ENCODE assay signal across 23 cellular contexts in the genomic region with DNA sequence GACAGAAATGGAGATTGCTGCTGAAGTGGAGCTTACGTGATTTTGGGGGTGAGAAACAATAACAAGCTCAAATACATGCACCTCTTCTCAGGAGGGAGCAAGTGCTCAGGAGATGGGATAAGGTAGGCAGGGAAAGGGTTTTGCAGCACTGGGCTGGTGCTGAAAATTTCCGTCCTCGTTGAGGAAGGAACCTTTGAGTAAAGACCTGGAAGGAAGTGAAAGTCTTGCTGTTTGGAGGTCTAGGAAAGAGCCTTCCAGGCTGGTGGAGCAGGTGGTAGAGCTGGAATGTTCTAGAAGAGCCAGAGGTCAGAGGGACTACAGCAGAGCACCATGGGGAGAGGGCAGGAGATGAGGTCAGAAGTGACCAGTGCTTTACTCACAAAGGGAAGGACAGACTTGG. TPM values are rescaled to one million over a fixed set of nuclear protein-coding genes. Genes with fewer than 3 reads are reported as not detected.
DNase-seq lines count a peak whose midpoint lies in the region; ATAC-seq, FAIRE-seq and TF ChIP-seq lines count a peak whose summit lies in the region.
"Had no signal": no experiment of that assay in that cellular context is flagged by ENCODE, and none has a peak within 500 bp of the region (broad histone marks: within the 10 kb centered on the region; RNA-seq: fewer than 3 reads in every experiment).

No MANE protein-coding gene starts in this region.

- peaks cover 22% of the 10 kb centered on the region for H3K4me1 Mint-ChIP-seq in nephron progenitor cell

- FAIRE-seq in H54 (lab: Jason Lieb, UNC), result no peak
- FAIRE-seq: GM19239 had no signal

- peak; percentile 47 for DNase-seq in right atrium auricular region (ENCODE audit: low spot score)
- no peak for DNase-seq in heart left ventricle
- peak; percentile 14 for DNase-seq in RWPE2 (ENCODE audit: low spot score)
- DNase-seq in left lobe of liver (ENCODE audit: low spot score), result peak; percentile 30
- peak; percentile 12 for DNase-seq in ureter (ENCODE audit: low spot score)
- no peak for DNase-seq in nephron progenitor cell
- no peak for DNase-seq in H54 (ENCODE audit: insufficient read length, low spot score)
- DNase-seq: activated CD4-positive, alpha-beta T cell treated with anti-CD3 and anti-CD28 coated beads for 48 hours; activated effector memory CD4-positive, alpha-beta T cell treated with Interleukin-2 at 50 U/mL for 16 hours; activated naive CD8-positive, alpha-beta T cell treated with anti-CD3 and anti-CD28 coated beads, Interleukin-2, amount 10 ng/mL, durations not matched to agents 7 days and 5 days; C1 segment of cervical spinal cord; Calu3; kidney glomerular epithelial cell; mammary epithelial cell; NCI-H1417 treated with DMSO at 0.1 percent for 48 hours; NCI-H446 treated with DMSO at 0.1 percent for 48 hours; occipital lobe had no signal

- H3K27ac ChIP-seq in right atrium auricular region (no peak overlapping the region), heart left ventricle (peak overlapping the region in 1 of 12 donors; percentile 49), RWPE2 (ENCODE audit: poor library complexity, severe bottlenecking) (no peak overlapping the region)
- H3K27ac ChIP-seq: testis had no signal

- H3K27me3 ChIP-seq in right atrium auricular region (no peaks in the 10 kb centered on the region), heart left ventricle (no peaks in the 10 kb centered on the region), RWPE2 (ENCODE audit: insufficient read depth, poor library complexity, severe bottlenecking) (no peaks in the 10 kb centered on the region)
- H3K27me3 ChIP-seq: testis had no signal

- H3K4me3 ChIP-seq in right atrium auricular region (no peak overlapping the region), heart left ventricle (no peak overlapping the region), RWPE2 (ENCODE audit: severe bottlenecking) (no peak overlapping the region)
- H3K4me3 ChIP-seq: smooth muscle cell, testis had no signal

- no peaks in the 10 kb centered on the region for H3K36me3 Mint-ChIP-seq in nephron progenitor cell (ENCODE audit: low read depth)
- H3K36me3 Mint-ChIP-seq: stimulated activated effector memory CD8-positive, alpha-beta T cell treated with anti-CD3 and anti-CD28 coated beads, Interleukin-12 subunit alpha, Interleukin-12 subunit beta, amount 100 ng/mL, for 72 hours had no signal

- H3K27me3 Mint-ChIP-seq in nephron progenitor cell (ENCODE audit: low read depth, poor library complexity), result peaks cover 7% of the 10 kb centered on the region

- H3K9me3 Mint-ChIP-seq in nephron progenitor cell, result peaks cover 4% of the 10 kb centered on the region
- H3K9me3 Mint-ChIP-seq: central memory CD8-positive, alpha-beta T cell; stimulated activated effector memory CD8-positive, alpha-beta T cell treated with anti-CD3 and anti-CD28 coated beads, Interleukin-12 subunit alpha, Interleukin-12 subunit beta, amount 100 ng/mL, for 72 hours had no signal

- TF ChIP-seq CTCF in right atrium auricular region (IDR thresholded peaks at IDR 0.05) (no peak), heart left ventricle (IDR thresholded peaks at IDR 0.05) (no peak), RWPE2 (IDR thresholded peaks at IDR 0.05; ENCODE audit: poor library complexity, severe bottlenecking) (no peak), nephron progenitor cell (IDR thresholded peaks at IDR 0.05) (no peak)

- no peak overlapping the region for H3K4me3 Mint-ChIP-seq in nephron progenitor cell
- H3K4me3 Mint-ChIP-seq: activated naive CD8-positive, alpha-beta T cell treated with anti-CD3 and anti-CD28 coated beads, Interleukin-2, amount 10 ng/mL, durations not matched to agents 7 days and 5 days; central memory CD8-positive, alpha-beta T cell; stimulated activated effector memory CD8-positive, alpha-beta T cell treated with anti-CD3 and anti-CD28 coated beads, Interleukin-12 subunit alpha, Interleukin-12 subunit beta, amount 100 ng/mL, for 72 hours had no signal

- WGBS in heart left ventricle, 4 donors, result 72 to 77% (median 75%) methylated on average over 3 of the region's 3 CpGs

- H3K36me3 ChIP-seq in right atrium auricular region (no peaks in the 10 kb centered on the region), heart left ventricle (no peaks in the 10 kb centered on the region), RWPE2 (ENCODE audit: low read depth) (no peaks in the 10 kb centered on the region)

- TF ChIP-seq POLR2A in heart left ventricle (IDR thresholded peaks at IDR 0.05), result no peak
- TF ChIP-seq POLR2A in H54 (IDR thresholded peaks at IDR 0.05; ENCODE audit: low read depth, low read length), result no peak

- intact Hi-C loops in heart left ventricle (cut with DNase I), result no loop called here

- H3K27ac Mint-ChIP-seq in nephron progenitor cell, result no peak overlapping the region
- H3K27ac Mint-ChIP-seq: activated naive CD8-positive, alpha-beta T cell treated with anti-CD3 and anti-CD28 coated beads, Interleukin-2, amount 10 ng/mL, durations not matched to agents 7 days and 5 days; stimulated activated effector memory CD8-positive, alpha-beta T cell treated with anti-CD3 and anti-CD28 coated beads, Interleukin-12 subunit alpha, Interleukin-12 subunit beta, amount 100 ng/mL, for 72 hours had no signal

- ATAC-seq in heart left ventricle (no peak), RWPE2 (ENCODE audit: low read depth) (no peak), left lobe of liver (no peak), GM18861 (IDR thresholded peaks at IDR 0.05; ENCODE audit: unreplicated experiment) (no peak)
- ATAC-seq: stimulated activated effector memory CD8-positive, alpha-beta T cell treated with anti-CD3 and anti-CD28 coated beads, Interleukin-12 subunit alpha, Interleukin-12 subunit beta, amount 100 ng/mL, for 72 hours had no signal

- H3K9me3 ChIP-seq in right atrium auricular region (no peaks in the 10 kb centered on the region), heart left ventricle (peaks cover 0 to 12% (median 0%) of the 10 kb centered on the region in 12 donors), RWPE2 (ENCODE audit: severe bottlenecking) (no peaks in the 10 kb centered on the region)
- H3K9me3 ChIP-seq: testis had no signal

- H3K4me1 ChIP-seq in right atrium auricular region (no peaks in the 10 kb centered on the region), heart left ventricle (peaks cover 0 to 50% (median 25%) of the 10 kb centered on the region in 12 donors), RWPE2 (ENCODE audit: insufficient read depth, poor library complexity, severe bottlenecking) (peaks cover 6% of the 10 kb centered on the region)
- H3K4me1 ChIP-seq: testis had no signal

RNA-seq across cellular contexts. Expression of a gene that starts 20.8 kb away (rescaled TPM):
- 1 to 10 TPM; 1.2 to 4.7 TPM for total RNA-seq in right atrium auricular region
- 10 to 100 TPM in 3 of 9 donors, 1 to 10 TPM in 6; 1.7 to 33.8 (median 5.2) TPM for total RNA-seq in heart left ventricle
- polyA plus RNA-seq in heart left ventricle, result 1 to 10 TPM in 1 of 2 donors, under 1 TPM in 1; 0.98 to 1.2 TPM
- 0.45 TPM for total RNA-seq in left lobe of liver
- total RNA-seq in ureter, result 3.3 TPM

Comparison
In these comparisons a context has a peak if more than half of its experiments do, and no peak if none do; other contexts are left out.
1. DNase-seq: peak in right atrium auricular region (single experiment), RWPE2 (single experiment), left lobe of liver (single experiment) and ureter (single experiment); none in heart left ventricle (0 of 5), nephron progenitor cell (single experiment) and H54 (single experiment).